1 cellular context compared by ENCODE assay signal in genomic region chr2:30797381-30798015, GRCh38.
TF ChIP-seq lines count a peak whose summit lies in the region.

No MANE protein-coding gene starts in this region.

TF ChIP-seq in GM23338, 12 proteins besides CTCF, POLR2A, EP300 and RAD21:
- no peak for TF ChIP-seq EZH2phosphoT487 (IDR thresholded peaks at IDR 0.05; ENCODE audit: unreplicated experiment)
- no peak for TF ChIP-seq EZH2 (IDR thresholded peaks at IDR 0.05; ENCODE audit: low read depth, unreplicated experiment)
- TF ChIP-seq ZNF331 (CRISPR knock-in tag; IDR thresholded peaks at IDR 0.05; ENCODE audit: low read depth) = no peak
TF ChIP-seq in GM23338: peak in this region for 0.
